ENCODE assay signal across 8 cellular contexts in genomic region chr10:107814865-107815487, GRCh38.
DNase-seq lines count a peak whose midpoint lies in the region; ATAC-seq and TF ChIP-seq lines count a peak whose summit lies in the region.

No MANE protein-coding gene starts in this region.

- no peaks in the 10 kb centered on the region for H3K36me3 ChIP-seq in PC-9 (ENCODE audit: low read depth)
- no peaks in the 10 kb centered on the region for H3K36me3 ChIP-seq in neural cell (ENCODE audit: insufficient read depth, low read length)
- no peaks in the 10 kb centered on the region for H3K36me3 ChIP-seq in ascending aorta

- no TSS peak for BruUV-seq in PC-9 (replicated peaks; lab: Mats Ljungman, UMichigan)

- H3K27ac ChIP-seq in PC-9 = no peak overlapping the region
- H3K27ac ChIP-seq in neural cell (ENCODE audit: low read length) = no peak overlapping the region
- H3K27ac ChIP-seq in ascending aorta = no peak overlapping the region

- H3F3A ChIP-seq in PC-9 (ENCODE audit: insufficient read depth, low read depth) = no peaks in the 10 kb centered on the region
- no peaks in the 10 kb centered on the region for H3F3A ChIP-seq in neural cell (ENCODE audit: insufficient read depth, low read length, poor library complexity, severe bottlenecking)

- intact Hi-C loops in PC-9 (cut with micrococcal nuclease; ENCODE audit: unreplicated experiment) = loop anchor here (10.0 kb wide), 1 partner anchor 1110 kb away; no protein-coding TSS in a partner anchor
- intact Hi-C loops in ascending aorta (cut with DNase I) = no loop called here

- no peak overlapping the region for H3K4me3 ChIP-seq in PC-9
- no peak overlapping the region for H3K4me3 ChIP-seq in neural cell (ENCODE audit: low read length)
- H3K4me3 ChIP-seq in ascending aorta = no peak overlapping the region

- POLR2A ChIA-PET in PC-9 (lab: Charles Lee; ENCODE audit: unreplicated experiment) = no interaction called here

- no peak overlapping the region for H2AFZ ChIP-seq in PC-9
- no peak overlapping the region for H2AFZ ChIP-seq in neural cell (ENCODE audit: low read depth, low read length)

- H3K27me3 ChIP-seq in PC-9 (ENCODE audit: insufficient read depth, low read depth) = no peaks in the 10 kb centered on the region
- no peaks in the 10 kb centered on the region for H3K27me3 ChIP-seq in neural cell (ENCODE audit: insufficient read depth, low read depth, low read length)
- H3K27me3 ChIP-seq in ascending aorta = no peaks in the 10 kb centered on the region

- no peak overlapping the region for H3K4me2 ChIP-seq in PC-9
- H3K4me2 ChIP-seq in neural cell (ENCODE audit: low read length) = no peak overlapping the region

- no peaks in the 10 kb centered on the region for H3K9me3 ChIP-seq in PC-9 (ENCODE audit: insufficient read depth, low read depth)
- no peaks in the 10 kb centered on the region for H3K9me3 ChIP-seq in neural cell (ENCODE audit: low read length)
- H3K9me3 ChIP-seq in ascending aorta = no peaks in the 10 kb centered on the region

- CTCF ChIA-PET in PC-9 (lab: Charles Lee) = no interaction called here

- ATAC-seq in HG03342 (IDR thresholded peaks at IDR 0.05; ENCODE audit: unreplicated experiment) (peak; percentile 77), esophagus mucosa (peak; percentile 47)

- TF ChIP-seq RAD21 in neural cell (conservative IDR thresholded peaks at IDR 0.05) = peak; percentile 84

- H3K4me1 ChIP-seq in PC-9 (replicated peaks; ENCODE audit: insufficient read depth) (no peaks in the 10 kb centered on the region), ascending aorta (no peaks in the 10 kb centered on the region)

- TF ChIP-seq CTCF in PC-9 (conservative IDR thresholded peaks at IDR 0.05) (peak; percentile 57), neural cell (IDR thresholded peaks at IDR 0.05; ENCODE audit: poor library complexity, severe bottlenecking) (peak; percentile 81), ascending aorta (IDR thresholded peaks at IDR 0.05) (peak in 1 of 3 experiments; percentile 8)

- DNase-seq in NCI-H748 (lab: John Stamatoyannopoulos, UW; ENCODE audit: unreplicated experiment) = peak; percentile 34
- no peak for DNase-seq in NCI-H748 treated with DMSO at 0.1 percent for 48 hours (lab: John Stamatoyannopoulos, UW)
- no peak for DNase-seq in PC-9
- no peak for DNase-seq in ascending aorta (ENCODE audit: low spot score in 2 of 2)
- no peak for DNase-seq in T-helper 9 cell

- TF ChIP-seq EP300 in neural cell (conservative IDR thresholded peaks at IDR 0.05; ENCODE audit: poor library complexity, severe bottlenecking) = no peak

- H4K20me1 ChIP-seq in PC-9 (ENCODE audit: insufficient read depth) = no peaks in the 10 kb centered on the region
- no peaks in the 10 kb centered on the region for H4K20me1 ChIP-seq in neural cell (ENCODE audit: insufficient read depth)

- H3K9me2 ChIP-seq in PC-9 (ENCODE audit: insufficient read depth) (no peaks in the 10 kb centered on the region), neural cell (ENCODE audit: insufficient read depth, low read length) (no peaks in the 10 kb centered on the region)

- H3K79me2 ChIP-seq in PC-9 (ENCODE audit: low read depth) (no peaks in the 10 kb centered on the region), neural cell (replicated peaks; ENCODE audit: insufficient read depth, low read length) (no peaks in the 10 kb centered on the region)

- H3K9ac ChIP-seq in neural cell (ENCODE audit: low read length) = no peak overlapping the region

TF ChIP-seq in neural cell, 6 proteins besides CTCF, POLR2A, EP300 and RAD21:
- no peak for TF ChIP-seq MXI1 (conservative IDR thresholded peaks at IDR 0.05; ENCODE audit: poor library complexity, severe bottlenecking)
- TF ChIP-seq POLR2AphosphoS5 (IDR thresholded peaks at IDR 0.05) = no peak
- TF ChIP-seq SMC3 (conservative IDR thresholded peaks at IDR 0.05; ENCODE audit: poor library complexity) = peak; percentile 86
